ENCODE assay signal across 18 cellular contexts in the genomic region with DNA sequence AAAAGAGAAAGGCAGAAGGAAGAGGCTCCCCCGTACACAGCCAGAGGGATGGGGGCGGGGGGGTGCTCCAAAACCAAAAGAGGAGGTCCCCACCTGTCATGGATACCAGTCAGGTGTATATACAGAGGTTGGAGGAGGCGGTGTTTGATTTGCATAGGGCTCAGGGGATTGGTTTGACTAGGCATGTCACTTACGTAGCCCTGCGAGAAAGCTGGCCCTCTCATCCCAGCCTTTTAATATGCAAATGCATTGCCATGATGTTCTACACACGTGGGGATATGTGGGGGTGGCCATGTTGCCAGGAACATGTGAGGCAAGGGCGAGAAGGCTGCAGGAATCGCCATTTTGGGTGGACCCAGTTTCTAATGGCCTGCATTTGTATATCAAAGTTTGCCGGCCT. TPM values are rescaled to one million over a fixed set of nuclear protein-coding genes. Genes with fewer than 3 reads are reported as not detected.
"Had no signal": no experiment of that assay in that cellular context is flagged by ENCODE, and none has a peak within 500 bp of the region (broad histone marks: within the 10 kb centered on the region; RNA-seq: fewer than 3 reads in every experiment).

No MANE protein-coding gene starts in this region.

- H3K4me3 ChIP-seq: body of pancreas, spleen, thoracic aorta, upper lobe of right lung had no signal

- H3K4me1 ChIP-seq: body of pancreas, foreskin keratinocyte, upper lobe of right lung had no signal

- ATAC-seq: activated T-cell treated with anti-CD3 and anti-CD28 coated beads, Interleukin-2, amount 50 U/mL, for 4 hours; body of pancreas; foreskin keratinocyte; left lobe of liver; stimulated activated naive B cell treated with anti-CD40 and anti-IgM and Interleukin-4, amounts not matched to agents 10 μg/mL and 1 μg/mL and 100 μg/mL, for 72 hours; upper lobe of right lung had no signal

- DNase-seq: activated CD4-positive, alpha-beta T cell treated with anti-CD3 and anti-CD28 coated beads, Interleukin-2, amount 50 U/mL, for 1 hour; activated CD4-positive, CD25-positive, alpha-beta regulatory T cell treated with anti-CD3 and anti-CD28 coated beads, Interleukin-2, amount 50 U/mL, for 72 hours; activated CD8-positive, alpha-beta memory T cell treated with anti-CD3 and anti-CD28 coated beads, Interleukin-2, amount 50 U/mL, for 4 hours; activated naive CD4-positive, alpha-beta T cell treated with anti-CD3 and anti-CD28 coated beads for 36 hours; activated T-cell treated with anti-CD3 and anti-CD28 coated beads, Interleukin-2, amount 50 U/mL, for 4 hours; body of pancreas; foreskin keratinocyte; hippocampal formation; nephron progenitor cell; nucleus accumbens; spleen; stimulated activated CD4-positive, alpha-beta T cell treated with anti-CD3 and anti-CD28 coated beads, Interleukin-4, amount 100 ng/mL, for 4 hours; stimulated activated naive B cell treated with anti-CD40 and anti-IgM and Interleukin-4, amounts not matched to agents 10 μg/mL and 1 μg/mL and 100 μg/mL, for 72 hours; T1000; upper lobe of right lung had no signal

- H3K36me3 ChIP-seq: spleen, thoracic aorta, upper lobe of right lung had no signal

- H3K9me3 ChIP-seq: body of pancreas, spleen, thoracic aorta, upper lobe of right lung had no signal

- H3K27me3 ChIP-seq: body of pancreas, spleen, upper lobe of right lung had no signal

- H3K27ac ChIP-seq: body of pancreas, epithelial cell of prostate, foreskin keratinocyte, spleen, thoracic aorta, upper lobe of right lung had no signal

RNA-seq across cellular contexts. Expression of a gene that starts 38.6 kb away (rescaled TPM):
- total RNA-seq: activated naive CD4-positive, alpha-beta T cell treated with anti-CD3 and anti-CD28 coated beads for 36 hours had no signal
